7 cellular contexts compared by ENCODE assay signal in genomic region chr10:60778214-60778977, GRCh38.
DNase-seq lines count a peak whose midpoint lies in the region; ATAC-seq, FAIRE-seq and TF ChIP-seq lines count a peak whose summit lies in the region.

CDK1 (plus strand) TSS chr10:60778478; CDS start chr10:60780166, 1,688 bp downstream.

- no peak for TF ChIP-seq CTCF in astrocyte of the spinal cord (IDR thresholded peaks at IDR 0.05; ENCODE audit: low read depth, low read length)
- TF ChIP-seq CTCF in retinal pigment epithelial cell (conservative IDR thresholded peaks at IDR 0.05; ENCODE audit: low read depth, low read length), result no peak

- peak; percentile 99 for FAIRE-seq in GM18507 (lab: Jason Lieb, UNC)

- DNase-seq in GM18507 (ENCODE audit: extremely low spot score, insufficient read length, low read depth) (peak; percentile 93), NCI-H2029 treated with DMSO at 0.1 percent for 48 hours (lab: John Stamatoyannopoulos, UW) (peak; percentile 80), T-helper 9 cell (peak; percentile 88), astrocyte of the spinal cord (ENCODE audit: low read depth, low spot score) (peak; percentile 99), hippocampal formation (lab: John Stamatoyannopoulos, UW) (peak; percentile 95 to 96), retinal pigment epithelial cell (ENCODE audit: low read depth) (peak; percentile 96)

- in situ Hi-C loops in astrocyte of the spinal cord (cut with HindIII; ENCODE audit: low sequenced_read_pairs), result no loop called here

- H3K4me3 ChIP-seq in astrocyte of the spinal cord (ENCODE audit: low read depth, low read length), result peak within 1 kb of the TSS; percentile 81
- peak within 1 kb of the TSS; percentile 85 for H3K4me3 ChIP-seq in retinal pigment epithelial cell (ENCODE audit: low read length)

- ATAC-seq in HG02981 (IDR thresholded peaks at IDR 0.05; ENCODE audit: unreplicated experiment), result peak; percentile 97

Comparison
In these comparisons a context has a peak if more than half of its experiments do, and no peak if none do; other contexts are left out.
1. Peak in every context shown above with its lines: DNase-seq, ATAC-seq and H3K4me3 ChIP-seq.